Comparison of ENCODE assay signal across 9 cellular contexts in genomic region chr1:197675475-197676324, GRCh38.
DNase-seq lines count a peak whose midpoint lies in the region; ATAC-seq, FAIRE-seq and TF ChIP-seq lines count a peak whose summit lies in the region.
"Had no signal": no experiment of that assay in that cellular context is flagged by ENCODE, and none has a peak within 500 bp of the region (broad histone marks: within the 10 kb centered on the region; RNA-seq: fewer than 3 reads in every experiment).

No MANE protein-coding gene starts in this region.

- intact Hi-C loops in upper lobe of right lung (cut with DNase I) = no loop called here

- FAIRE-seq in keratinocyte (lab: Jason Lieb, UNC) = no peak

- H3K9me3 ChIP-seq in keratinocyte (ENCODE audit: control insufficient read depth, low read depth, low read length) (no peaks in the 10 kb centered on the region), upper lobe of right lung (no peaks in the 10 kb centered on the region)

- no peak overlapping the region for H3K9ac ChIP-seq in keratinocyte (ENCODE audit: control insufficient read depth, extremely low read depth, insufficient read depth, low read length)

- peak; percentile 55 for DNase-seq in SIG-M5 treated with dmso at 0.1 percent for 504 hours (lab: John Stamatoyannopoulos, UW; ENCODE audit: unreplicated experiment)
- DNase-seq in SIG-M5 (lab: John Stamatoyannopoulos, UW) = no peak
- DNase-seq in keratinocyte (ENCODE audit: low read depth, low spot score) = no peak
- no peak for DNase-seq in upper lobe of right lung
- no peak for DNase-seq in COR-L47 (lab: John Stamatoyannopoulos, UW)
- no peak for DNase-seq in putamen (ENCODE audit: low spot score)

- H3K27me3 ChIP-seq in keratinocyte (ENCODE audit: control insufficient read depth, extremely low read depth, insufficient read depth, low read length) (no peaks in the 10 kb centered on the region), upper lobe of right lung (no peaks in the 10 kb centered on the region)

- no peaks in the 10 kb centered on the region for H3K79me2 ChIP-seq in keratinocyte (ENCODE audit: control insufficient read depth, insufficient read depth, low read length)

- no peak for TF ChIP-seq CTCF in WI38 (IDR thresholded peaks at IDR 0.05; ENCODE audit: low read depth, low read length)
- TF ChIP-seq CTCF in keratinocyte (optimal IDR thresholded peaks at IDR 0.05 in 1 of 3, IDR thresholded peaks at IDR 0.05 in 1 of 3, conservative IDR thresholded peaks at IDR 0.05 in 1 of 3; ENCODE audit: extremely low read depth in 1 of 3, insufficient read depth in 2 of 3, low read length in 3 of 3) = no peak
- TF ChIP-seq CTCF in upper lobe of right lung (IDR thresholded peaks at IDR 0.05) = no peak

- no peaks in the 10 kb centered on the region for H3K36me3 ChIP-seq in keratinocyte (ENCODE audit: control insufficient read depth in 2 of 2, extremely low read depth in 1 of 2, insufficient read depth in 2 of 2, low read length in 2 of 2)
- H3K36me3 ChIP-seq in upper lobe of right lung = no peaks in the 10 kb centered on the region

- dilution Hi-C loops in keratinocyte (cut with MboI; ENCODE audit: extremely low pct_ligation_motif_present, low sequenced_read_pairs) = no loop called here

- no peak overlapping the region for H2AFZ ChIP-seq in keratinocyte (ENCODE audit: control insufficient read depth, low read length)

- no peaks in the 10 kb centered on the region for H4K20me1 ChIP-seq in keratinocyte (ENCODE audit: control insufficient read depth, extremely low read depth, insufficient read depth, low read length)

- H3K27ac ChIP-seq in keratinocyte (ENCODE audit: control insufficient read depth, insufficient read depth, low read length) = no peak overlapping the region
- no peak overlapping the region for H3K27ac ChIP-seq in upper lobe of right lung
- H3K27ac ChIP-seq: C4-2B had no signal

- H3K4me3 ChIP-seq in WI38 (ENCODE audit: low read depth, low read length) (peak overlapping the region; percentile 13), keratinocyte (ENCODE audit: control insufficient read depth in 2 of 3, extremely low read depth in 1 of 3, insufficient read depth in 2 of 3, low read depth in 1 of 3, low read length in 3 of 3) (peak overlapping the region in 2 of 3 experiments; percentile 3 to 28), upper lobe of right lung (peak overlapping the region; percentile 38)

- H3K9me1 ChIP-seq in keratinocyte (ENCODE audit: control insufficient read depth, extremely low read depth, insufficient read depth, low read length) = no peaks in the 10 kb centered on the region

- peak overlapping the region; percentile 71 for H3K4me2 ChIP-seq in keratinocyte (ENCODE audit: control insufficient read depth, extremely low read depth, insufficient read depth, low read depth, low read length)

- H3K4me1 ChIP-seq in keratinocyte (ENCODE audit: control insufficient read depth, extremely low read depth, insufficient read depth, low read length) (peaks cover 3% of the 10 kb centered on the region), upper lobe of right lung (peaks cover 11% of the 10 kb centered on the region)

- ATAC-seq in upper lobe of right lung (peak; percentile 69), HG03139 (IDR thresholded peaks at IDR 0.05; ENCODE audit: unreplicated experiment) (no peak)
